1 cellular context compared by ENCODE assay signal in the genomic region with DNA sequence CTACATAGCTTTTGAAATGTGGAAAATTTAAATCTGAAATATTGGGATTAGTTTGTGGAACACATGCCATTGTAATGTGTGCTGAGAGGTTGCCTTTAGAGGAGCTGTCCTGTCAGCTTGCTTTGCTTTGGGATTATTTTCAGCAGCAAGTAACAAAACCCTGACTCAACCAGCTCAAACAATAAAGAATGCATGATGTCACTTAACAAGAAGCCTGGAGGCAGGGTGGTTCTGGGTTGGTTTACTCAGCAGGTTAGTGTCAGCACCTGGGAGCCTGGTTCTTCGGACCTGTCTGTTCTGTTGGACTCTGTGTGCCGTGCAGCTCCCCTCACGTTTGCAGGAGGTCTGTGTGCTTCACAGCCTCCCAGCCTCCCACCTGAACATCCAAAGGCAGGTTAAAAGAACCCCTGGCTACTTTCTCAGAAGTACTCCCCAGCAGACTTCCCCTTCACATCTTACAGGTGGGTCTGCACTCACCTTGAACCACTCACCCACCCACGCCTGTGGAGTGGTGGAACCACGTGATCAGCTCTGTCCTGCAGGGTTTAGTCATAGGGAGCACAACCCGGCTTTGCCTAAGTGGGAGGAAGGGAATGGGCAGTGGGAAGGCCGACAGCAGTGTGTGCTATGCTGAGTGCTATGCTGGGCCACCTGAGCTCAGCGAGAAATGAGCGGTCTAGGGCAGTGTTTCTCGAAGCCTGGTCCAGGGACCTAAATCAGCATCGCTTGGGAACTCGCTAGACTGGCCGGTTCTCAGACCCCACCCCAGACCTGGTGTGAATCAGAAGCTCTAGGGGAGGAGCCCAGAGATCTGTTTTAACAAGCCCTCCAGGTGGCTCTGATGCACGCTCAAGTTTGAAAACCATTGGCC.
A peak's percentile ranks its signal among the peaks of the same experiment; 100 is the strongest.
TF ChIP-seq lines count a peak whose summit lies in the region.

No MANE protein-coding gene starts in this region.

TF ChIP-seq in GM12878, 131 proteins besides CTCF, POLR2A, EP300 and RAD21 (continued from another document and continues in another):
- TF ChIP-seq, protein P1, sequence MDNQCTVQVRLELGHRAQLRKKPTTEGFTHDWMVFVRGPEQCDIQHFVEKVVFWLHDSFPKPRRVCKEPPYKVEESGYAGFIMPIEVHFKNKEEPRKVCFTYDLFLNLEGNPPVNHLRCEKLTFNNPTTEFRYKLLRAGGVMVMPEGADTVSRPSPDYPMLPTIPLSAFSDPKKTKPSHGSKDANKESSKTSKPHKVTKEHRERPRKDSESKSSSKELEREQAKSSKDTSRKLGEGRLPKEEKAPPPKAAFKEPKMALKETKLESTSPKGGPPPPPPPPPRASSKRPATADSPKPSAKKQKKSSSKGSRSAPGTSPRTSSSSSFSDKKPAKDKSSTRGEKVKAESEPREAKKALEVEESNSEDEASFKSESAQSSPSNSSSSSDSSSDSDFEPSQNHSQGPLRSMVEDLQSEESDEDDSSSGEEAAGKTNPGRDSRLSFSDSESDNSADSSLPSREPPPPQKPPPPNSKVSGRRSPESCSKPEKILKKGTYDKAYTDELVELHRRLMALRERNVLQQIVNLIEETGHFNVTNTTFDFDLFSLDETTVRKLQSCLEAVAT (IDR thresholded peaks at IDR 0.05), result peak; percentile 51; the same call in 1 of the 2 replicates
- TF ChIP-seq CREB1 (IDR thresholded peaks at IDR 0.05; ENCODE audit: low read depth), result no peak
- no peak for TF ChIP-seq YY1 (IDR thresholded peaks at IDR 0.05; ENCODE audit: low read depth, low read length)
- TF ChIP-seq FOXK2 (IDR thresholded peaks at IDR 0.05), result no peak
- TF ChIP-seq ZNF24 (IDR thresholded peaks at IDR 0.05), result no peak
- TF ChIP-seq ZNF384 (IDR thresholded peaks at IDR 0.05; ENCODE audit: borderline replicate concordance, low read depth, low read length), result no peak
- TF ChIP-seq, protein P2, sequence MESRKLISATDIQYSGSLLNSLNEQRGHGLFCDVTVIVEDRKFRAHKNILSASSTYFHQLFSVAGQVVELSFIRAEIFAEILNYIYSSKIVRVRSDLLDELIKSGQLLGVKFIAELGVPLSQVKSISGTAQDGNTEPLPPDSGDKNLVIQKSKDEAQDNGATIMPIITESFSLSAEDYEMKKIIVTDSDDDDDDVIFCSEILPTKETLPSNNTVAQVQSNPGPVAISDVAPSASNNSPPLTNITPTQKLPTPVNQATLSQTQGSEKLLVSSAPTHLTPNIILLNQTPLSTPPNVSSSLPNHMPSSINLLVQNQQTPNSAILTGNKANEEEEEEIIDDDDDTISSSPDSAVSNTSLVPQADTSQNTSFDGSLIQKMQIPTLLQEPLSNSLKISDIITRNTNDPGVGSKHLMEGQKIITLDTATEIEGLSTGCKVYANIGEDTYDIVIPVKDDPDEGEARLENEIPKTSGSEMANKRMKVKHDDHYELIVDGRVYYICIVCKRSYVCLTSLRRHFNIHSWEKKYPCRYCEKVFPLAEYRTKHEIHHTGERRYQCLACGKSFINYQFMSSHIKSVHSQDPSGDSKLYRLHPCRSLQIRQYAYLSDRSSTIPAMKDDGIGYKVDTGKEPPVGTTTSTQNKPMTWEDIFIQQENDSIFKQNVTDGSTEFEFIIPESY (IDR thresholded peaks at IDR 0.05), result no peak
- no peak for TF ChIP-seq ZNF217 (IDR thresholded peaks at IDR 0.05)
- peak; percentile 22 for TF ChIP-seq MEF2B (IDR thresholded peaks at IDR 0.05; ENCODE audit: partially characterized antibody, poor library complexity, severe bottlenecking)
- TF ChIP-seq, protein P3, sequence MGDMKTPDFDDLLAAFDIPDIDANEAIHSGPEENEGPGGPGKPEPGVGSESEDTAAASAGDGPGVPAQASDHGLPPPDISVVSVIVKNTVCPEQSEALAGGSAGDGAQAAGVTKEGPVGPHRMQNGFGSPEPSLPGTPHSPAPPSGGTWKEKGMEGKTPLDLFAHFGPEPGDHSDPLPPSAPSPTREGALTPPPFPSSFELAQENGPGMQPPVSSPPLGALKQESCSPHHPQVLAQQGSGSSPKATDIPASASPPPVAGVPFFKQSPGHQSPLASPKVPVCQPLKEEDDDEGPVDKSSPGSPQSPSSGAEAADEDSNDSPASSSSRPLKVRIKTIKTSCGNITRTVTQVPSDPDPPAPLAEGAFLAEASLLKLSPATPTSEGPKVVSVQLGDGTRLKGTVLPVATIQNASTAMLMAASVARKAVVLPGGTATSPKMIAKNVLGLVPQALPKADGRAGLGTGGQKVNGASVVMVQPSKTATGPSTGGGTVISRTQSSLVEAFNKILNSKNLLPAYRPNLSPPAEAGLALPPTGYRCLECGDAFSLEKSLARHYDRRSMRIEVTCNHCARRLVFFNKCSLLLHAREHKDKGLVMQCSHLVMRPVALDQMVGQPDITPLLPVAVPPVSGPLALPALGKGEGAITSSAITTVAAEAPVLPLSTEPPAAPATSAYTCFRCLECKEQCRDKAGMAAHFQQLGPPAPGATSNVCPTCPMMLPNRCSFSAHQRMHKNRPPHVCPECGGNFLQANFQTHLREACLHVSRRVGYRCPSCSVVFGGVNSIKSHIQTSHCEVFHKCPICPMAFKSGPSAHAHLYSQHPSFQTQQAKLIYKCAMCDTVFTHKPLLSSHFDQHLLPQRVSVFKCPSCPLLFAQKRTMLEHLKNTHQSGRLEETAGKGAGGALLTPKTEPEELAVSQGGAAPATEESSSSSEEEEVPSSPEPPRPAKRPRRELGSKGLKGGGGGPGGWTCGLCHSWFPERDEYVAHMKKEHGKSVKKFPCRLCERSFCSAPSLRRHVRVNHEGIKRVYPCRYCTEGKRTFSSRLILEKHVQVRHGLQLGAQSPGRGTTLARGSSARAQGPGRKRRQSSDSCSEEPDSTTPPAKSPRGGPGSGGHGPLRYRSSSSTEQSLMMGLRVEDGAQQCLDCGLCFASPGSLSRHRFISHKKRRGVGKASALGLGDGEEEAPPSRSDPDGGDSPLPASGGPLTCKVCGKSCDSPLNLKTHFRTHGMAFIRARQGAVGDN (IDR thresholded peaks at IDR 0.05), result 0 out of 2 replicates have a peak, but pooled peaks have one; percentile 17
- no peak for TF ChIP-seq RFX5 (IDR thresholded peaks at IDR 0.05; ENCODE audit: low read depth, low read length)
- TF ChIP-seq EGR1 (IDR thresholded peaks at IDR 0.05; ENCODE audit: borderline replicate concordance in 1 of 2, low read depth in 2 of 2, low read length in 2 of 2), result peak in 1 of 2 experiments; percentile 83; a peak in 2 of 3 replicates
- TF ChIP-seq, protein P4, sequence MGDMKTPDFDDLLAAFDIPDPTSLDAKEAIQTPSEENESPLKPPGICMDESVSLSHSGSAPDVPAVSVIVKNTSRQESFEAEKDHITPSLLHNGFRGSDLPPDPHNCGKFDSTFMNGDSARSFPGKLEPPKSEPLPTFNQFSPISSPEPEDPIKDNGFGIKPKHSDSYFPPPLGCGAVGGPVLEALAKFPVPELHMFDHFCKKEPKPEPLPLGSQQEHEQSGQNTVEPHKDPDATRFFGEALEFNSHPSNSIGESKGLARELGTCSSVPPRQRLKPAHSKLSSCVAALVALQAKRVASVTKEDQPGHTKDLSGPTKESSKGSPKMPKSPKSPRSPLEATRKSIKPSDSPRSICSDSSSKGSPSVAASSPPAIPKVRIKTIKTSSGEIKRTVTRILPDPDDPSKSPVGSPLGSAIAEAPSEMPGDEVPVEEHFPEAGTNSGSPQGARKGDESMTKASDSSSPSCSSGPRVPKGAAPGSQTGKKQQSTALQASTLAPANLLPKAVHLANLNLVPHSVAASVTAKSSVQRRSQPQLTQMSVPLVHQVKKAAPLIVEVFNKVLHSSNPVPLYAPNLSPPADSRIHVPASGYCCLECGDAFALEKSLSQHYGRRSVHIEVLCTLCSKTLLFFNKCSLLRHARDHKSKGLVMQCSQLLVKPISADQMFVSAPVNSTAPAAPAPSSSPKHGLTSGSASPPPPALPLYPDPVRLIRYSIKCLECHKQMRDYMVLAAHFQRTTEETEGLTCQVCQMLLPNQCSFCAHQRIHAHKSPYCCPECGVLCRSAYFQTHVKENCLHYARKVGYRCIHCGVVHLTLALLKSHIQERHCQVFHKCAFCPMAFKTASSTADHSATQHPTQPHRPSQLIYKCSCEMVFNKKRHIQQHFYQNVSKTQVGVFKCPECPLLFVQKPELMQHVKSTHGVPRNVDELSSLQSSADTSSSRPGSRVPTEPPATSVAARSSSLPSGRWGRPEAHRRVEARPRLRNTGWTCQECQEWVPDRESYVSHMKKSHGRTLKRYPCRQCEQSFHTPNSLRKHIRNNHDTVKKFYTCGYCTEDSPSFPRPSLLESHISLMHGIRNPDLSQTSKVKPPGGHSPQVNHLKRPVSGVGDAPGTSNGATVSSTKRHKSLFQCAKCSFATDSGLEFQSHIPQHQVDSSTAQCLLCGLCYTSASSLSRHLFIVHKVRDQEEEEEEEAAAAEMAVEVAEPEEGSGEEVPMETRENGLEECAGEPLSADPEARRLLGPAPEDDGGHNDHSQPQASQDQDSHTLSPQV (IDR thresholded peaks at IDR 0.05), result 0 out of 2 replicates have a peak, but pooled peaks have one; percentile 16
- no peak for TF ChIP-seq ETV6 (conservative IDR thresholded peaks at IDR 0.05 in 1 of 2, IDR thresholded peaks at IDR 0.05 in 1 of 2; ENCODE audit: borderline replicate concordance in 1 of 2, low read depth in 1 of 2)
- TF ChIP-seq, protein P5, sequence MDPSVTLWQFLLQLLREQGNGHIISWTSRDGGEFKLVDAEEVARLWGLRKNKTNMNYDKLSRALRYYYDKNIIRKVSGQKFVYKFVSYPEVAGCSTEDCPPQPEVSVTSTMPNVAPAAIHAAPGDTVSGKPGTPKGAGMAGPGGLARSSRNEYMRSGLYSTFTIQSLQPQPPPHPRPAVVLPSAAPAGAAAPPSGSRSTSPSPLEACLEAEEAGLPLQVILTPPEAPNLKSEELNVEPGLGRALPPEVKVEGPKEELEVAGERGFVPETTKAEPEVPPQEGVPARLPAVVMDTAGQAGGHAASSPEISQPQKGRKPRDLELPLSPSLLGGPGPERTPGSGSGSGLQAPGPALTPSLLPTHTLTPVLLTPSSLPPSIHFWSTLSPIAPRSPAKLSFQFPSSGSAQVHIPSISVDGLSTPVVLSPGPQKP (IDR thresholded peaks at IDR 0.05; ENCODE audit: low read depth, low read length), result no peak
- TF ChIP-seq ZBED1 (IDR thresholded peaks at IDR 0.05; ENCODE audit: borderline replicate concordance), result no peak
- TF ChIP-seq, protein P6, sequence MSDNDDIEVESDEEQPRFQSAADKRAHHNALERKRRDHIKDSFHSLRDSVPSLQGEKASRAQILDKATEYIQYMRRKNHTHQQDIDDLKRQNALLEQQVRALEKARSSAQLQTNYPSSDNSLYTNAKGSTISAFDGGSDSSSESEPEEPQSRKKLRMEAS (IDR thresholded peaks at IDR 0.05; ENCODE audit: low read depth, low read length), result no peak
- TF ChIP-seq, protein P7, sequence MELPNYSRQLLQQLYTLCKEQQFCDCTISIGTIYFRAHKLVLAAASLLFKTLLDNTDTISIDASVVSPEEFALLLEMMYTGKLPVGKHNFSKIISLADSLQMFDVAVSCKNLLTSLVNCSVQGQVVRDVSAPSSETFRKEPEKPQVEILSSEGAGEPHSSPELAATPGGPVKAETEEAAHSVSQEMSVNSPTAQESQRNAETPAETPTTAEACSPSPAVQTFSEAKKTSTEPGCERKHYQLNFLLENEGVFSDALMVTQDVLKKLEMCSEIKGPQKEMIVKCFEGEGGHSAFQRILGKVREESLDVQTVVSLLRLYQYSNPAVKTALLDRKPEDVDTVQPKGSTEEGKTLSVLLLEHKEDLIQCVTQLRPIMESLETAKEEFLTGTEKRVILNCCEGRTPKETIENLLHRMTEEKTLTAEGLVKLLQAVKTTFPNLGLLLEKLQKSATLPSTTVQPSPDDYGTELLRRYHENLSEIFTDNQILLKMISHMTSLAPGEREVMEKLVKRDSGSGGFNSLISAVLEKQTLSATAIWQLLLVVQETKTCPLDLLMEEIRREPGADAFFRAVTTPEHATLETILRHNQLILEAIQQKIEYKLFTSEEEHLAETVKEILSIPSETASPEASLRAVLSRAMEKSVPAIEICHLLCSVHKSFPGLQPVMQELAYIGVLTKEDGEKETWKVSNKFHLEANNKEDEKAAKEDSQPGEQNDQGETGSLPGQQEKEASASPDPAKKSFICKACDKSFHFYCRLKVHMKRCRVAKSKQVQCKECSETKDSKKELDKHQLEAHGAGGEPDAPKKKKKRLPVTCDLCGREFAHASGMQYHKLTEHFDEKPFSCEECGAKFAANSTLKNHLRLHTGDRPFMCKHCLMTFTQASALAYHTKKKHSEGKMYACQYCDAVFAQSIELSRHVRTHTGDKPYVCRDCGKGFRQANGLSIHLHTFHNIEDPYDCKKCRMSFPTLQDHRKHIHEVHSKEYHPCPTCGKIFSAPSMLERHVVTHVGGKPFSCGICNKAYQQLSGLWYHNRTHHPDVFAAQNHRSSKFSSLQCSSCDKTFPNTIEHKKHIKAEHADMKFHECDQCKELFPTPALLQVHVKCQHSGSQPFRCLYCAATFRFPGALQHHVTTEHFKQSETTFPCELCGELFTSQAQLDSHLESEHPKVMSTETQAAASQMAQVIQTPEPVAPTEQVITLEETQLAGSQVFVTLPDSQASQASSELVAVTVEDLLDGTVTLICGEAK (IDR thresholded peaks at IDR 0.05; ENCODE audit: borderline replicate concordance), result 0 out of 2 replicates have a peak, but pooled peaks have one; percentile 21
- TF ChIP-seq ZNF207 (IDR thresholded peaks at IDR 0.05; ENCODE audit: borderline replicate concordance), result peak; percentile 23; the same call in 1 of the 2 replicates
- no peak; the same call in 1 of the 2 replicates for TF ChIP-seq POLR2AphosphoS5 (IDR thresholded peaks at IDR 0.05; ENCODE audit: low read length)
- TF ChIP-seq NFIC (IDR thresholded peaks at IDR 0.05; ENCODE audit: low read depth, low read length), result no peak
- TF ChIP-seq TCF12 (IDR thresholded peaks at IDR 0.05; ENCODE audit: low read depth, low read length), result no peak
- no peak for TF ChIP-seq POLR2AphosphoS2 (IDR thresholded peaks at IDR 0.05; ENCODE audit: low read depth, low read length)
- TF ChIP-seq BRCA1 (IDR thresholded peaks at IDR 0.05; ENCODE audit: low read depth, low read length), result no peak
- peak; percentile 49 to 61; a peak in 3 of 4 replicates for TF ChIP-seq IKZF2 (IDR thresholded peaks at IDR 0.05)
- TF ChIP-seq SMAD5 (IDR thresholded peaks at IDR 0.05; ENCODE audit: low read depth), result 0 out of 2 replicates have a peak, but pooled peaks have one; percentile 28
- TF ChIP-seq, protein P8, sequence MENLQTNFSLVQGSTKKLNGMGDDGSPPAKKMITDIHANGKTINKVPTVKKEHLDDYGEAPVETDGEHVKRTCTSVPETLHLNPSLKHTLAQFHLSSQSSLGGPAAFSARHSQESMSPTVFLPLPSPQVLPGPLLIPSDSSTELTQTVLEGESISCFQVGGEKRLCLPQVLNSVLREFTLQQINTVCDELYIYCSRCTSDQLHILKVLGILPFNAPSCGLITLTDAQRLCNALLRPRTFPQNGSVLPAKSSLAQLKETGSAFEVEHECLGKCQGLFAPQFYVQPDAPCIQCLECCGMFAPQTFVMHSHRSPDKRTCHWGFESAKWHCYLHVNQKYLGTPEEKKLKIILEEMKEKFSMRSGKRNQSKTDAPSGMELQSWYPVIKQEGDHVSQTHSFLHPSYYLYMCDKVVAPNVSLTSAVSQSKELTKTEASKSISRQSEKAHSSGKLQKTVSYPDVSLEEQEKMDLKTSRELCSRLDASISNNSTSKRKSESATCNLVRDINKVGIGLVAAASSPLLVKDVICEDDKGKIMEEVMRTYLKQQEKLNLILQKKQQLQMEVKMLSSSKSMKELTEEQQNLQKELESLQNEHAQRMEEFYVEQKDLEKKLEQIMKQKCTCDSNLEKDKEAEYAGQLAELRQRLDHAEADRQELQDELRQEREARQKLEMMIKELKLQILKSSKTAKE (IDR thresholded peaks at IDR 0.05; ENCODE audit: low read depth, poor library complexity, severe bottlenecking), result no peak
- no peak for TF ChIP-seq IRF4 (IDR thresholded peaks at IDR 0.05; ENCODE audit: low read depth, low read length)
- TF ChIP-seq MYB (IDR thresholded peaks at IDR 0.05; ENCODE audit: borderline replicate concordance, low read depth, low read length), result no peak
- TF ChIP-seq BACH1 (IDR thresholded peaks at IDR 0.05; ENCODE audit: borderline replicate concordance), result 0 out of 2 replicates have a peak, but pooled peaks have one; percentile 15
- no peak for TF ChIP-seq MTA3 (IDR thresholded peaks at IDR 0.05; ENCODE audit: borderline replicate concordance, low read length)
- no peak for TF ChIP-seq SREBF2 (IDR thresholded peaks at IDR 0.05; ENCODE audit: low read length)
- TF ChIP-seq KLF5 (IDR thresholded peaks at IDR 0.05; ENCODE audit: partially characterized antibody), result no peak
